Comparison of ENCODE assay signal across 2 cellular contexts in the genomic region with DNA sequence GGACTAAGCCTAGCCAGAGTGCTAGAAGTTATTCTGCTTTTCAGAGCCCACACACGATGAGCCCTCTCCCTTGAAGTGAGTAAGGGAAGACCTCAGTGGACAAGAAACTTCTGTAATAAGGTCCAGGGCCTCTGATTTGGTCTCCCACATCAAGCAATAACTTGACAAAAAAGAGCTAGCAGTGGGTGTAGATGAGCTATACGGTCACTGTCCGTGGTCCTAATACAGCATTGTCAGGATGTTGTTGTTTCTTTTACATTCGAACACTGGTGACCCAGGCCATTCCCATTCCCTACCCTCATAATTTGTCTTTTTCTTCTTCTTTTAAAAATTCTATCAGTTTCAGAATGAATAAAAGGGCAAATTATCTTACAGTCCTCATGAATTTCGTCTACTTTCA.
TF ChIP-seq lines count a peak whose summit lies in the region.

No MANE protein-coding gene starts in this region.

TF ChIP-seq in IMR-90, 13 proteins besides CTCF, POLR2A, EP300 and RAD21:
- no peak for TF ChIP-seq RFX5 (IDR thresholded peaks at IDR 0.05; ENCODE audit: low read depth, low read length)
- TF ChIP-seq, protein P1, sequence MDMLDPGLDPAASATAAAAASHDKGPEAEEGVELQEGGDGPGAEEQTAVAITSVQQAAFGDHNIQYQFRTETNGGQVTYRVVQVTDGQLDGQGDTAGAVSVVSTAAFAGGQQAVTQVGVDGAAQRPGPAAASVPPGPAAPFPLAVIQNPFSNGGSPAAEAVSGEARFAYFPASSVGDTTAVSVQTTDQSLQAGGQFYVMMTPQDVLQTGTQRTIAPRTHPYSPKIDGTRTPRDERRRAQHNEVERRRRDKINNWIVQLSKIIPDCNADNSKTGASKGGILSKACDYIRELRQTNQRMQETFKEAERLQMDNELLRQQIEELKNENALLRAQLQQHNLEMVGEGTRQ (IDR thresholded peaks at IDR 0.05; ENCODE audit: low read depth, low read length): no peak
- no peak for TF ChIP-seq SMC3 (IDR thresholded peaks at IDR 0.05; ENCODE audit: low read depth, low read length)
- TF ChIP-seq RCOR1 (IDR thresholded peaks at IDR 0.05; ENCODE audit: insufficient replicate concordance, low read length): no peak
- no peak for TF ChIP-seq FOS (IDR thresholded peaks at IDR 0.05; ENCODE audit: low read depth, low read length)
- no peak for TF ChIP-seq NFE2L2 (IDR thresholded peaks at IDR 0.05; ENCODE audit: low read depth, low read length)
- no peak for TF ChIP-seq MXI1 (IDR thresholded peaks at IDR 0.05; ENCODE audit: borderline replicate concordance, low read depth, low read length)
- TF ChIP-seq CEBPB (IDR thresholded peaks at IDR 0.05; ENCODE audit: low read depth, low read length): no peak
- TF ChIP-seq MAZ (IDR thresholded peaks at IDR 0.05; ENCODE audit: borderline replicate concordance, low read depth, low read length): no peak
- TF ChIP-seq MAFK (IDR thresholded peaks at IDR 0.05; ENCODE audit: low read depth, low read length): no peak
- no peak for TF ChIP-seq CHD1 (IDR thresholded peaks at IDR 0.05; ENCODE audit: low read depth, low read length)
- TF ChIP-seq, protein P2, sequence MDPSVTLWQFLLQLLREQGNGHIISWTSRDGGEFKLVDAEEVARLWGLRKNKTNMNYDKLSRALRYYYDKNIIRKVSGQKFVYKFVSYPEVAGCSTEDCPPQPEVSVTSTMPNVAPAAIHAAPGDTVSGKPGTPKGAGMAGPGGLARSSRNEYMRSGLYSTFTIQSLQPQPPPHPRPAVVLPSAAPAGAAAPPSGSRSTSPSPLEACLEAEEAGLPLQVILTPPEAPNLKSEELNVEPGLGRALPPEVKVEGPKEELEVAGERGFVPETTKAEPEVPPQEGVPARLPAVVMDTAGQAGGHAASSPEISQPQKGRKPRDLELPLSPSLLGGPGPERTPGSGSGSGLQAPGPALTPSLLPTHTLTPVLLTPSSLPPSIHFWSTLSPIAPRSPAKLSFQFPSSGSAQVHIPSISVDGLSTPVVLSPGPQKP (IDR thresholded peaks at IDR 0.05; ENCODE audit: borderline replicate concordance, low read depth, low read length): no peak
- TF ChIP-seq BHLHE40 (IDR thresholded peaks at IDR 0.05; ENCODE audit: low read depth, low read length): no peak

TF ChIP-seq in GM12878, 131 proteins besides CTCF, POLR2A, EP300 and RAD21:
- no peak for TF ChIP-seq RB1 (IDR thresholded peaks at IDR 0.05; ENCODE audit: borderline replicate concordance)
- no peak for TF ChIP-seq GATAD2B (conservative IDR thresholded peaks at IDR 0.05; ENCODE audit: low read depth)
- TF ChIP-seq, protein P3, sequence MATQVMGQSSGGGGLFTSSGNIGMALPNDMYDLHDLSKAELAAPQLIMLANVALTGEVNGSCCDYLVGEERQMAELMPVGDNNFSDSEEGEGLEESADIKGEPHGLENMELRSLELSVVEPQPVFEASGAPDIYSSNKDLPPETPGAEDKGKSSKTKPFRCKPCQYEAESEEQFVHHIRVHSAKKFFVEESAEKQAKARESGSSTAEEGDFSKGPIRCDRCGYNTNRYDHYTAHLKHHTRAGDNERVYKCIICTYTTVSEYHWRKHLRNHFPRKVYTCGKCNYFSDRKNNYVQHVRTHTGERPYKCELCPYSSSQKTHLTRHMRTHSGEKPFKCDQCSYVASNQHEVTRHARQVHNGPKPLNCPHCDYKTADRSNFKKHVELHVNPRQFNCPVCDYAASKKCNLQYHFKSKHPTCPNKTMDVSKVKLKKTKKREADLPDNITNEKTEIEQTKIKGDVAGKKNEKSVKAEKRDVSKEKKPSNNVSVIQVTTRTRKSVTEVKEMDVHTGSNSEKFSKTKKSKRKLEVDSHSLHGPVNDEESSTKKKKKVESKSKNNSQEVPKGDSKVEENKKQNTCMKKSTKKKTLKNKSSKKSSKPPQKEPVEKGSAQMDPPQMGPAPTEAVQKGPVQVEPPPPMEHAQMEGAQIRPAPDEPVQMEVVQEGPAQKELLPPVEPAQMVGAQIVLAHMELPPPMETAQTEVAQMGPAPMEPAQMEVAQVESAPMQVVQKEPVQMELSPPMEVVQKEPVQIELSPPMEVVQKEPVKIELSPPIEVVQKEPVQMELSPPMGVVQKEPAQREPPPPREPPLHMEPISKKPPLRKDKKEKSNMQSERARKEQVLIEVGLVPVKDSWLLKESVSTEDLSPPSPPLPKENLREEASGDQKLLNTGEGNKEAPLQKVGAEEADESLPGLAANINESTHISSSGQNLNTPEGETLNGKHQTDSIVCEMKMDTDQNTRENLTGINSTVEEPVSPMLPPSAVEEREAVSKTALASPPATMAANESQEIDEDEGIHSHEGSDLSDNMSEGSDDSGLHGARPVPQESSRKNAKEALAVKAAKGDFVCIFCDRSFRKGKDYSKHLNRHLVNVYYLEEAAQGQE (IDR thresholded peaks at IDR 0.05; ENCODE audit: low read depth, low read length): peak; percentile 85
- no peak for TF ChIP-seq SMAD1 (IDR thresholded peaks at IDR 0.05; ENCODE audit: low read depth, partially characterized antibody)
